8 cellular contexts compared by ENCODE assay signal in the genomic region with DNA sequence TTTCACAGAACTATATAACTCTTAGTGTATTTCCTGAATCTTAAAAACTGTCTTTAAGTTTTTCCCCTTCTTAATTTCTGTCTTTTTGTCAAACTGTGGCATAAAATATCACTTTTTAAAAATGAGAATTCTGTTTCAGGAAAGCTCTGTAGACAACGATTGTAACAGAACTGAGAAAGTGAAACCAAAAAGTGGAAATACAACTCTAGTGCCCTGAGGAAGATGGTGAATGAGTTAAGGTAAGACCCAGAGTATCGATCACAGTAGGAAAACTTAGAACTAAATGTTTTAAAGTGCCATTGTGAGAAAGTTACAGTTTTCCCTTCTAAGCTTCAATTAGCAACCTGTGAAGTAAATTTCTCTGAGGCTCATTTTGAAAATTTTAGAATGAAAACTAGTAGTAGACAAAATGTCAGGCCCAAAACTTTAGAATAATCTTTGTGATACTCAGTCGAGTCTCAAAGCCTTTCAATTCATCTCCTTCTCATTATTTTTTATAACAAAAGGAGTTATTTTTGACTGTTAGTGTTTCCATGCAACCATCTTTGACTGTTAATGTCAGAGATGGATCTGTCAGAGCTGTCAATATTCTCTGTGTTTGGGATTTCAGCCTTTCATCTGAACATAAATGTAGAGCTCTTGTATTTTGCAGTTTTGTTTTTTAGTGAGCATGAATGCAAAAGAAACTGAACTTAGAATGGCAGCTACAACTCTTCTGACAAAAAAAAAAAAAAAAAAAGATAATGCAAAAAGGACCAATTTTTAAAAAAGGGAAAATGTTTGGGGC. TPM values are rescaled to one million over a fixed set of nuclear protein-coding genes. Genes with fewer than 3 reads are reported as not detected.
DNase-seq lines count a peak whose midpoint lies in the region; ATAC-seq and TF ChIP-seq lines count a peak whose summit lies in the region.

No MANE protein-coding gene starts in this region.

- TF ChIP-seq CTCF in lower lobe of right lung (IDR thresholded peaks at IDR 0.05): no peak

- H3K9me3 ChIP-seq in lower lobe of right lung: no peaks in the 10 kb centered on the region

- intact Hi-C loops in lower lobe of right lung (cut with DNase I): no loop called here

- ATAC-seq in GM18873 (IDR thresholded peaks at IDR 0.05; ENCODE audit: low FRiP score, unreplicated experiment): peak; percentile 75
- peak; percentile 74 for ATAC-seq in HG02678 (IDR thresholded peaks at IDR 0.05; ENCODE audit: unreplicated experiment)
- ATAC-seq in lower lobe of right lung: no peak
- ATAC-seq in activated CD4-positive, CD25-positive, alpha-beta regulatory T cell treated with anti-CD3 and anti-CD28 coated beads, Interleukin-2, amount 50 U/mL, for 24 hours: no peak

- no peaks in the 10 kb centered on the region for H3K27me3 ChIP-seq in lower lobe of right lung (ENCODE audit: low read depth)

- DNase-seq in OCI-M1 (lab: John Stamatoyannopoulos, UW) (peak; percentile 86), lower lobe of right lung (no peak), DMS153 treated with DMSO at 0.1 percent for 48 hours (lab: John Stamatoyannopoulos, UW; ENCODE audit: unreplicated experiment) (no peak), dermis blood vessel endothelial cell (no peak), HuH-7.5 (ENCODE audit: low spot score) (no peak)

- H3K27ac ChIP-seq in lower lobe of right lung: no peak overlapping the region

- no peaks in the 10 kb centered on the region for H3K36me3 ChIP-seq in lower lobe of right lung

- H3K4me3 ChIP-seq in lower lobe of right lung: peak overlapping the region; percentile 20

- no peaks in the 10 kb centered on the region for H3K4me1 ChIP-seq in lower lobe of right lung

RNA-seq across cellular contexts. Expression of a gene that starts 19.0 kb away (rescaled TPM):
- total RNA-seq in lower lobe of right lung (not detected), dermis blood vessel endothelial cell (not detected in 2 replicates)

Comparison
In these comparisons a context has a peak if more than half of its experiments do, and no peak if none do; other contexts are left out.
1. ATAC-seq: peak in GM18873 (single experiment) and HG02678 (single experiment); none in lower lobe of right lung (0 of 2) and activated CD4-positive, CD25-positive, alpha-beta regulatory T cell treated with anti-CD3 and anti-CD28 coated beads, Interleukin-2, amount 50 U/mL, for 24 hours (0 of 2).